In genomic region chr6:48098923-48099322, GRCh38 we compare ENCODE assay signal across 21 cellular contexts. TPM values are rescaled to one million over a fixed set of nuclear protein-coding genes. Genes with fewer than 3 reads are reported as not detected.
A peak's percentile ranks its signal among the peaks of the same experiment; 100 is the strongest.
DNase-seq lines count a peak whose midpoint lies in the region; ATAC-seq and TF ChIP-seq lines count a peak whose summit lies in the region.
"Had no signal": no experiment of that assay in that cellular context is flagged by ENCODE, and none has a peak within 500 bp of the region (broad histone marks: within the 10 kb centered on the region; RNA-seq: fewer than 3 reads in every experiment).

No MANE protein-coding gene starts in this region.

- no peak overlapping the region for H3K4me3 ChIP-seq in SK-N-SH (ENCODE audit: low read depth in 2 of 2, low read length in 1 of 2)
- H3K4me3 ChIP-seq in fibroblast of the aortic adventitia (ENCODE audit: low read depth, low read length): no peak overlapping the region
- H3K4me3 ChIP-seq: BLaER1 treated with 17β-estradiol and CSF1 and Interleukin-3, amounts not matched to agents 10 nM and 100 nM; hepatocyte; tibial artery had no signal

- H3K27me3 ChIP-seq in SK-N-SH (ENCODE audit: insufficient read depth): no peaks in the 10 kb centered on the region
- H3K27me3 ChIP-seq: BLaER1 treated with 17β-estradiol and CSF1 and Interleukin-3, amounts not matched to agents 10 nM and 100 nM; hepatocyte; tibial artery had no signal

- TF ChIP-seq CTCF in SK-N-SH (IDR thresholded peaks at IDR 0.05) (no peak), fibroblast of the aortic adventitia (IDR thresholded peaks at IDR 0.05; ENCODE audit: insufficient read depth, low read length) (no peak)

- peak overlapping the region; percentile 55 to 58; a peak in 3 of 4 replicates for H3K27ac ChIP-seq in SK-N-SH (ENCODE audit: low read depth in 2 of 2, low read length in 1 of 2)
- H3K27ac ChIP-seq: BLaER1 treated with 17β-estradiol and CSF1 and Interleukin-3, amounts not matched to agents 10 nM and 100 nM; hepatocyte; tibial artery had no signal

- no peak overlapping the region for H2AFZ ChIP-seq in SK-N-SH (ENCODE audit: low read depth)
- H2AFZ ChIP-seq: hepatocyte had no signal

- H3F3A ChIP-seq in SK-N-SH (replicated peaks; ENCODE audit: insufficient read depth): peaks cover 13% of the 10 kb centered on the region

- WGBS in SK-N-SH (ENCODE audit: low lambda C conversion rate): 40% methylated on average over 3 of the region's 3 CpGs

- DNase-seq in COR-L47 (lab: John Stamatoyannopoulos, UW): peak; percentile 24
- peak; percentile 52 for DNase-seq in M059J (ENCODE audit: low read depth)
- no peak for DNase-seq in SK-N-SH
- peak; percentile 40 for DNase-seq in fibroblast of the aortic adventitia (ENCODE audit: low read depth)
- DNase-seq in NCI-H187 treated with DMSO at 0.1 percent for 48 hours (lab: John Stamatoyannopoulos, UW): no peak
- DNase-seq in OCI-M2 (lab: John Stamatoyannopoulos, UW; ENCODE audit: unreplicated experiment): no peak
- DNase-seq: activated B cell treated with CpG ODN at 0.5 μM for 24 hours; activated CD8-positive, alpha-beta T cell treated with anti-CD3 and anti-CD28 coated beads, Interleukin-2, amount 10 ng/mL, durations not matched to agents 7 days and 5 days; activated naive CD8-positive, alpha-beta T cell treated with anti-CD3 and anti-CD28 coated beads, Interleukin-2, amount 10 ng/mL, durations not matched to agents 7 days and 5 days; DMS79; effector memory CD4-positive, alpha-beta T cell; NCI-H1694 treated with DMSO at 0.1 percent for 48 hours; nephron progenitor cell; stimulated activated CD4-positive, alpha-beta T cell treated with anti-CD3 and anti-CD28 coated beads, Interleukin-12 subunit alpha, Interleukin-12 subunit beta, amount 100 ng/mL, for 4 hours; stimulated activated naive B cell treated with anti-CD40 and anti-IgM and Interleukin-4, amounts not matched to agents 10 μg/mL and 1 μg/mL and 100 μg/mL, for 72 hours; tibial artery had no signal

- peaks cover 0 to 11% of the 10 kb centered on the region in 2 experiments; a peak in 2 of 4 replicates for H3K4me1 ChIP-seq in SK-N-SH (ENCODE audit: control insufficient read depth in 1 of 2, insufficient read depth in 2 of 2, low read depth in 1 of 2, low read length in 1 of 2)
- H3K4me1 ChIP-seq: tibial artery had no signal

- H3K9me3 ChIP-seq in SK-N-SH: no peaks in the 10 kb centered on the region
- H3K9me3 ChIP-seq: BLaER1 treated with 17β-estradiol and CSF1 and Interleukin-3, amounts not matched to agents 10 nM and 100 nM; tibial artery had no signal

- H3K4me2 ChIP-seq in SK-N-SH: peak overlapping the region; percentile 43
- H3K4me2 ChIP-seq: BLaER1 treated with 17β-estradiol and CSF1 and Interleukin-3, amounts not matched to agents 10 nM and 100 nM; hepatocyte had no signal

- H3K79me2 ChIP-seq in SK-N-SH (ENCODE audit: insufficient read depth): peaks cover 85% of the 10 kb centered on the region
- H3K79me2 ChIP-seq: hepatocyte had no signal

- H3K9ac ChIP-seq in SK-N-SH: no peak overlapping the region
- H3K9ac ChIP-seq: BLaER1 treated with 17β-estradiol and CSF1 and Interleukin-3, amounts not matched to agents 10 nM and 100 nM had no signal

- H4K20me1 ChIP-seq in SK-N-SH (ENCODE audit: insufficient read depth): peaks cover 3% of the 10 kb centered on the region; the same call in 1 of the 2 replicates
- H4K20me1 ChIP-seq: BLaER1 treated with 17β-estradiol and CSF1 and Interleukin-3, amounts not matched to agents 10 nM and 100 nM had no signal

- no peak for ATAC-seq in GM19395 (IDR thresholded peaks at IDR 0.05; ENCODE audit: unreplicated experiment)
- ATAC-seq in HG03342 (IDR thresholded peaks at IDR 0.05; ENCODE audit: unreplicated experiment): no peak
- ATAC-seq: activated CD8-positive, alpha-beta T cell treated with anti-CD3 and anti-CD28 coated beads, Interleukin-2, amount 10 ng/mL, durations not matched to agents 7 days and 5 days; stimulated activated naive B cell treated with anti-CD40 and anti-IgM and Interleukin-4, amounts not matched to agents 10 μg/mL and 1 μg/mL and 100 μg/mL, for 72 hours had no signal

- H3K36me3 ChIP-seq in SK-N-SH (replicated peaks in 1 of 2; ENCODE audit: control insufficient read depth in 1 of 2, insufficient read depth in 2 of 2, low read length in 1 of 2): peaks cover 3 to 11% of the 10 kb centered on the region in 2 experiments
- H3K36me3 ChIP-seq: BLaER1 treated with 17β-estradiol and CSF1 and Interleukin-3, amounts not matched to agents 10 nM and 100 nM; tibial artery had no signal

- H3K9me2 ChIP-seq in SK-N-SH: no peaks in the 10 kb centered on the region

- TF ChIP-seq EP300 in SK-N-SH (IDR thresholded peaks at IDR 0.05; ENCODE audit: borderline replicate concordance in 1 of 2, low read depth in 1 of 2, low read length in 1 of 2): peak in 1 of 2 experiments; percentile 30; a peak in 1 of 4 replicates

- POLR2A ChIA-PET in SK-N-SH (lab: Yijun Ruan, JAX): no interaction called here

- TF ChIP-seq RAD21 in SK-N-SH (IDR thresholded peaks at IDR 0.05; ENCODE audit: low read length): no peak

- CTCF ChIA-PET in SK-N-SH (lab: Yijun Ruan, JAX): interaction anchor here (1.2 kb wide), 1 partner anchor 11 kb away, joined by 3 read pairs; no protein-coding TSS in a partner anchor

TF ChIP-seq in SK-N-SH, 30 proteins besides CTCF, POLR2A, EP300 and RAD21:
- TF ChIP-seq GABPA (IDR thresholded peaks at IDR 0.05; ENCODE audit: low read depth) (0 out of 2 replicates have a peak, but pooled peaks have one; percentile 18), USF2 (IDR thresholded peaks at IDR 0.05; ENCODE audit: borderline replicate concordance, low read depth, low read length) (no peak), NFIC (IDR thresholded peaks at IDR 0.05; ENCODE audit: borderline replicate concordance) (peak; percentile 79), PBX3 (IDR thresholded peaks at IDR 0.05) (peak; percentile 76), JUND (IDR thresholded peaks at IDR 0.05) (peak; percentile 26; the same call in 1 of the 2 replicates), TCF12 (IDR thresholded peaks at IDR 0.05) (peak; percentile 56; the same call in 1 of the 2 replicates), TEAD4 (IDR thresholded peaks at IDR 0.05; ENCODE audit: borderline replicate concordance, insufficient read depth) (no peak), FOSL2 (IDR thresholded peaks at IDR 0.05; ENCODE audit: borderline replicate concordance, low read depth) (peak; percentile 20; the same call in 1 of the 2 replicates), MEF2A (IDR thresholded peaks at IDR 0.05; ENCODE audit: borderline replicate concordance, low read depth) (peak; percentile 71; the same call in 1 of the 2 replicates), ZBTB33 (IDR thresholded peaks at IDR 0.05; ENCODE audit: borderline replicate concordance, low read depth) (no peak), MAX (IDR thresholded peaks at IDR 0.05; ENCODE audit: low read depth) (0 out of 2 replicates have a peak, but pooled peaks have one; percentile 29), RCOR1 (IDR thresholded peaks at IDR 0.05; ENCODE audit: low read length) (no peak)

RNA-seq across cellular contexts. Expression of gene PTCHD4, which starts 12.1 kb away (rescaled TPM):
- 0.15 and 1.3 TPM in 2 replicates for total RNA-seq in M059J (2014; rRNA removed; shearing (Covaris generic))
- polyA plus RNA-seq in SK-N-SH (2012; rRNA removed): 4.0 and 5.1 TPM in 2 replicates
- polyA plus RNA-seq in SK-N-SH (2012; cell fraction: cytosol; rRNA removed): 5.0 and 5.2 TPM in 2 replicates
- 2.4 and 4.7 TPM in 2 replicates for polyA plus RNA-seq in SK-N-SH (2012; cell fraction: nucleus; rRNA removed)
- total RNA-seq in fibroblast of the aortic adventitia (ENCODE audit: low replicate concordance): 5.2 and 9.8 TPM in 2 replicates
- total RNA-seq: activated B cell treated with CpG ODN at 0.5 μM for 24 hours; activated CD8-positive, alpha-beta T cell treated with anti-CD3 and anti-CD28 coated beads, Interleukin-2, amount 10 ng/mL, durations not matched to agents 7 days and 5 days; activated naive CD8-positive, alpha-beta T cell treated with anti-CD3 and anti-CD28 coated beads, Interleukin-2, amount 10 ng/mL, durations not matched to agents 7 days and 5 days; T-helper 1 cell treated with Interleukin-12 subunit alpha and Interleukin-12 subunit beta and Interleukin-4 antibody, amounts not matched to agents 30 ng/mL and 1 ng/mL, for 36 hours had no signal

Comparison
In these comparisons a context has a peak if more than half of its experiments do, and no peak if none do; other contexts are left out.
1. DNase-seq: peak in COR-L47 (single experiment), M059J (single experiment) and fibroblast of the aortic adventitia (single experiment); none in SK-N-SH (single experiment), NCI-H187 treated with DMSO at 0.1 percent for 48 hours (single experiment) and OCI-M2 (single experiment).